ENCODE assay signal across 11 cellular contexts in the genomic region with DNA sequence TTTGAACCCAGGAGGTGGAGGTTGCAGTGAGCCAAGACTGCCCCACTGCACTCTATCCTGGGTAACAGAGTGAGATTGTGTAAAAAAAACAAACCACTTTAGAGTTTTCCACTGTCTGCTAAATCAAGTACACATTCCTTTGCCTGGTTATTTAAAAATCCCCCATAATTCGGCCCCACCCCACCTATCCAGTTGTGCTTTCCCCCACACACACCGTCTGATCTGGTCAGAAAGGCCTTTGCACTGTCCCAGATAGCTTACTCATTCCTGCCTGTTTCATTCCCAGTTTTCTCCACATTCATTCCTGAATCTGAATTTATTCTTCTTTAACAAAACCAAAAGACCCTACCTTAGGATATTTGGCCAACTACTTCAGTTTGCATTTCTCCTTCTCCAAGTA. TPM values are rescaled to one million over a fixed set of nuclear protein-coding genes. Genes with fewer than 3 reads are reported as not detected.
DNase-seq lines count a peak whose midpoint lies in the region; ATAC-seq and TF ChIP-seq lines count a peak whose summit lies in the region.
"Had no signal": no experiment of that assay in that cellular context is flagged by ENCODE, and none has a peak within 500 bp of the region (broad histone marks: within the 10 kb centered on the region; RNA-seq: fewer than 3 reads in every experiment).

No MANE protein-coding gene starts in this region.

- POLR2A ChIA-PET in activated naive CD8-positive, alpha-beta T cell treated with anti-CD3 and anti-CD28 coated beads, Interleukin-2, amount 10 ng/mL, durations not matched to agents 7 days and 5 days (lab: Charles Lee) = no interaction called here

- H3K4me3 ChIP-seq in esophagus (ENCODE audit: low read depth in 1 of 2, low read length in 2 of 2) = no peak overlapping the region
- no peak overlapping the region for H3K4me3 ChIP-seq in upper lobe of right lung
- no peak overlapping the region for H3K4me3 ChIP-seq in mucosa of descending colon
- H3K4me3 ChIP-seq: adrenal gland had no signal

- H3K4me3 Mint-ChIP-seq in activated naive CD8-positive, alpha-beta T cell treated with anti-CD3 and anti-CD28 coated beads, Interleukin-2, amount 10 ng/mL, durations not matched to agents 7 days and 5 days = no peak overlapping the region
- H3K4me3 Mint-ChIP-seq in activated naive CD8-positive, alpha-beta T cell treated with anti-CD3 and anti-CD28 coated beads, Interleukin-2, amount 50 U/mL, for 24 hours = no peak overlapping the region
- H3K4me3 Mint-ChIP-seq in nephron = no peak overlapping the region

- no peaks in the 10 kb centered on the region for H3K27me3 Mint-ChIP-seq in activated naive CD8-positive, alpha-beta T cell treated with anti-CD3 and anti-CD28 coated beads, Interleukin-2, amount 10 ng/mL, durations not matched to agents 7 days and 5 days
- H3K27me3 Mint-ChIP-seq in activated naive CD8-positive, alpha-beta T cell treated with anti-CD3 and anti-CD28 coated beads, Interleukin-2, amount 50 U/mL, for 24 hours = no peaks in the 10 kb centered on the region
- no peaks in the 10 kb centered on the region for H3K27me3 Mint-ChIP-seq in nephron (ENCODE audit: low read depth)

- peak; percentile 4 for DNase-seq in activated naive CD8-positive, alpha-beta T cell treated with anti-CD3 and anti-CD28 coated beads, Interleukin-2, amount 10 ng/mL, durations not matched to agents 7 days and 5 days
- DNase-seq in activated naive CD8-positive, alpha-beta T cell treated with anti-CD3 and anti-CD28 coated beads, Interleukin-2, amount 50 U/mL, for 24 hours = no peak
- DNase-seq in upper lobe of right lung = no peak
- no peak for DNase-seq in mucosa of descending colon
- no peak for DNase-seq in NCI-H69 (lab: John Stamatoyannopoulos, UW)
- DNase-seq in Ammon's horn (ENCODE audit: low spot score) = no peak
- DNase-seq: activated T-cell treated with anti-CD3 and anti-CD28 coated beads for 4 hours; adrenal gland; stimulated activated CD4-positive, alpha-beta T cell treated with anti-CD3 and anti-CD28 coated beads, Interleukin-15, amount 100 ng/mL, for 24 hours had no signal

- H3K4me1 ChIP-seq in esophagus (ENCODE audit: control insufficient read depth in 2 of 2, insufficient read depth in 2 of 2, low read length in 1 of 2) = peaks cover 3 to 5% of the 10 kb centered on the region in 2 donors
- peaks cover 36% of the 10 kb centered on the region for H3K4me1 ChIP-seq in upper lobe of right lung
- H3K4me1 ChIP-seq in mucosa of descending colon (ENCODE audit: low read depth) = no peaks in the 10 kb centered on the region
- H3K4me1 ChIP-seq: adrenal gland had no signal

- H3K27me3 ChIP-seq in esophagus (ENCODE audit: control insufficient read depth in 1 of 2, insufficient read depth in 2 of 2, low read length in 2 of 2) (no peaks in the 10 kb centered on the region), upper lobe of right lung (no peaks in the 10 kb centered on the region)
- H3K27me3 ChIP-seq: adrenal gland had no signal

- peaks cover 12% of the 10 kb centered on the region for H3K4me1 Mint-ChIP-seq in activated naive CD8-positive, alpha-beta T cell treated with anti-CD3 and anti-CD28 coated beads, Interleukin-2, amount 10 ng/mL, durations not matched to agents 7 days and 5 days
- peaks cover 46% of the 10 kb centered on the region for H3K4me1 Mint-ChIP-seq in activated naive CD8-positive, alpha-beta T cell treated with anti-CD3 and anti-CD28 coated beads, Interleukin-2, amount 50 U/mL, for 24 hours
- peaks cover 18% of the 10 kb centered on the region for H3K4me1 Mint-ChIP-seq in nephron

- no peaks in the 10 kb centered on the region for H3K9me3 Mint-ChIP-seq in activated naive CD8-positive, alpha-beta T cell treated with anti-CD3 and anti-CD28 coated beads, Interleukin-2, amount 10 ng/mL, durations not matched to agents 7 days and 5 days
- H3K9me3 Mint-ChIP-seq in activated naive CD8-positive, alpha-beta T cell treated with anti-CD3 and anti-CD28 coated beads, Interleukin-2, amount 50 U/mL, for 24 hours = no peaks in the 10 kb centered on the region
- H3K9me3 Mint-ChIP-seq in nephron = no peaks in the 10 kb centered on the region

- peak overlapping the region; percentile 24 for H3K27ac Mint-ChIP-seq in activated naive CD8-positive, alpha-beta T cell treated with anti-CD3 and anti-CD28 coated beads, Interleukin-2, amount 10 ng/mL, durations not matched to agents 7 days and 5 days
- no peak overlapping the region for H3K27ac Mint-ChIP-seq in activated naive CD8-positive, alpha-beta T cell treated with anti-CD3 and anti-CD28 coated beads, Interleukin-2, amount 50 U/mL, for 24 hours
- H3K27ac Mint-ChIP-seq in nephron = peak overlapping the region in 2 of 3 experiments; percentile 24 to 65

- no peak for ATAC-seq in activated naive CD8-positive, alpha-beta T cell treated with anti-CD3 and anti-CD28 coated beads, Interleukin-2, amount 10 ng/mL, durations not matched to agents 7 days and 5 days (ENCODE audit: low read depth)
- no peak for ATAC-seq in activated naive CD8-positive, alpha-beta T cell treated with anti-CD3 and anti-CD28 coated beads, Interleukin-2, amount 50 U/mL, for 24 hours
- no peak for ATAC-seq in upper lobe of right lung
- no peak for ATAC-seq in mucosa of descending colon

- no peaks in the 10 kb centered on the region for H3K36me3 Mint-ChIP-seq in activated naive CD8-positive, alpha-beta T cell treated with anti-CD3 and anti-CD28 coated beads, Interleukin-2, amount 10 ng/mL, durations not matched to agents 7 days and 5 days
- H3K36me3 Mint-ChIP-seq in activated naive CD8-positive, alpha-beta T cell treated with anti-CD3 and anti-CD28 coated beads, Interleukin-2, amount 50 U/mL, for 24 hours (ENCODE audit: low read depth) = no peaks in the 10 kb centered on the region
- H3K36me3 Mint-ChIP-seq in nephron (ENCODE audit: low read depth) = no peaks in the 10 kb centered on the region

- peak overlapping the region; percentile 53 to 92 for H3K27ac ChIP-seq in esophagus (ENCODE audit: low read depth in 2 of 2, low read length in 1 of 2)
- H3K27ac ChIP-seq in upper lobe of right lung = peak overlapping the region; percentile 83

- WGBS in esophagus, 2 donors = 77 to 81% methylated on average over 2 of the region's 2 CpGs

- H3K36me3 ChIP-seq in esophagus (ENCODE audit: control insufficient read depth in 2 of 2, insufficient read depth in 2 of 2, low read length in 1 of 2) (no peaks in the 10 kb centered on the region), upper lobe of right lung (no peaks in the 10 kb centered on the region), mucosa of descending colon (ENCODE audit: low read depth) (no peaks in the 10 kb centered on the region)
- H3K36me3 ChIP-seq: adrenal gland had no signal

- TF ChIP-seq CTCF in nephron (IDR thresholded peaks at IDR 0.05; ENCODE audit: unreplicated experiment in 3 of 3) = no peak
- no peak for TF ChIP-seq CTCF in upper lobe of right lung (IDR thresholded peaks at IDR 0.05)
- no peak for TF ChIP-seq CTCF in mucosa of descending colon (IDR thresholded peaks at IDR 0.05)

- H3K9me3 ChIP-seq in esophagus (ENCODE audit: control insufficient read depth in 2 of 2, insufficient read depth in 1 of 2, low read depth in 1 of 2, low read length in 1 of 2) (no peaks in the 10 kb centered on the region), upper lobe of right lung (no peaks in the 10 kb centered on the region), mucosa of descending colon (no peaks in the 10 kb centered on the region)
- H3K9me3 ChIP-seq: adrenal gland had no signal

- intact Hi-C loops in upper lobe of right lung (cut with DNase I) (no loop called here), mucosa of descending colon (cut with DNase I, micrococcal nuclease) (no loop called here)

RNA-seq across cellular contexts. Expression of gene NINJ2, which starts 29.5 kb away (rescaled TPM):
- 1 to 10 TPM; 5.4 to 7.8 TPM for total RNA-seq in activated naive CD8-positive, alpha-beta T cell treated with anti-CD3 and anti-CD28 coated beads, Interleukin-2, amount 10 ng/mL, durations not matched to agents 7 days and 5 days
- polyA plus RNA-seq in esophagus = 10 to 100 TPM in 1 of 2 donors, 1 to 10 TPM in 1; 3.3 to 10.9 TPM
- total RNA-seq in upper lobe of right lung = 23.4 TPM
- total RNA-seq in mucosa of descending colon = 1 to 10 TPM; 3.6 to 5.2 (median 3.8) TPM
